16 cellular contexts compared by ENCODE assay signal in the genomic region with DNA sequence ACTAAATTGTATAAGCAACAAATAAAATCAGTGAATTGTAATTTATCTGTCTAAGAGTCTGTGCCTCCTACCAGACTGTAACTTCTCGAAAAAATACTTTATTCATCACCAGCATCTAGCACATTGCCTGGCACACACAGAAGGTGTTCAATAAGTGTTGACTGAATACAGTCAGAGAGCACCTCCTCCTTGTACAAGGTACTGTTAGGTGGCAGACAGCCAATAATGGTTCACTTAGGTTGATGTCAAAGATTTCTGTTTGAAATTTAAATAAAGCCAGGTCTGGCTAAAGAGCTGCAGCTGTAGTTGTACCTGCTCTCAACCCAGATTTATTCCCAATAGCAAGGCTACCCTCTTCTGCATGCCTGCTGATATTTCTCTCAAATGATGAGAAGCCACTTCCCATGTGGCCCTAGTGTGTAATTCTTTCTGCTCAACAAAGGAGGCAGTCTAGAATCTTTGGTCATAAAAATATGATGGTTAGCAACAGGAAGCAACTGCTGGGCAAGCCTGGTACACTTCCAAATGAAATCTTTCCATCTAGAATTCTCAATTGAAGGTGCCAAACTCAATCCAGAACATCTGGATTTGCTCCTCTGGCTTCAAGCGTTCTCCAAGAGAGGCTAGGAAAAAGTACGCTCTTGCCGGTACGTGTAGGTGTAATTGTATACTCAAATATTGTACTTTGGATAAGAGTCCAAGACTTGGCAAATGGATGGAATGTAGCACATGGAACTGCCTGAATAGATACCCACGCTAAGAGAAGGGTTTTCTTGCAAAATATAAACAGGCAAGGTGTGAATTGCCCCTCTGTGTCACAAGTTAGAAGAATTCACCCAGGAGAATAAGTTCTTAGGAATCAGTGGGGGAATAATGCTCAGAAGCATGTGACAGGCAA.
DNase-seq lines count a peak whose midpoint lies in the region; ATAC-seq and TF ChIP-seq lines count a peak whose summit lies in the region.
"Had no signal": no experiment of that assay in that cellular context is flagged by ENCODE, and none has a peak within 500 bp of the region (broad histone marks: within the 10 kb centered on the region; RNA-seq: fewer than 3 reads in every experiment).

No MANE protein-coding gene starts in this region.

- H3K27ac ChIP-seq in SK-N-MC: 0 out of 2 replicates have a peak overlapping the region, but pooled peaks have one; percentile 23

- no peak for TF ChIP-seq CTCF in mucosa of descending colon (IDR thresholded peaks at IDR 0.05)

- DNase-seq in left ventricle myocardium superior: no peak
- DNase-seq in Right ventricle myocardium inferior (ENCODE audit: missing footprints): no peak
- DNase-seq in SK-N-MC (ENCODE audit: low read depth, low spot score): no peak
- DNase-seq in mucosa of descending colon: no peak
- DNase-seq in activated CD8-positive, alpha-beta memory T cell treated with anti-CD3 and anti-CD28 coated beads, Interleukin-2, amount 50 U/mL, for 4 hours: no peak
- no peak for DNase-seq in stimulated activated CD4-positive, alpha-beta T cell treated with anti-CD3 and anti-CD28 coated beads, Interleukin-4, amount 100 ng/mL, for 4 hours
- DNase-seq in cortex of kidney (lab: John Stamatoyannopoulos, UW): no peak
- DNase-seq: ACHN; activated CD4-positive, alpha-beta T cell treated with anti-CD3 and anti-CD28 coated beads for 4 hours; foreskin melanocyte; mesenchymal stem cell; NCI-H2081 treated with DMSO at 0.1 percent for 48 hours; NCI-H82; SHP77; stimulated activated CD4-positive, alpha-beta T cell treated with anti-CD3 and anti-CD28 coated beads, Interleukin-12 subunit alpha, Interleukin-12 subunit beta, amount 100 ng/mL, for 4 hours had no signal

- ATAC-seq in left ventricle myocardium superior: peak; percentile 22
- ATAC-seq in Right ventricle myocardium inferior: no peak
- ATAC-seq in mucosa of descending colon: peak; percentile 48
- ATAC-seq in HG03354 (IDR thresholded peaks at IDR 0.05; ENCODE audit: poor library complexity, severe bottlenecking, unreplicated experiment): no peak

- peaks cover 3% of the 10 kb centered on the region for H3K4me1 ChIP-seq in mucosa of descending colon (ENCODE audit: low read depth)

- H3K36me3 ChIP-seq in SK-N-MC (ENCODE audit: insufficient read depth, low read length): peaks cover 16% of the 10 kb centered on the region; the same call in 1 of the 2 replicates
- no peaks in the 10 kb centered on the region for H3K36me3 ChIP-seq in mucosa of descending colon (ENCODE audit: low read depth)

- H3K4me3 ChIP-seq in SK-N-MC (no peak overlapping the region), mucosa of descending colon (no peak overlapping the region)

- no peaks in the 10 kb centered on the region for H3K9me3 ChIP-seq in SK-N-MC (ENCODE audit: low read depth, low read length)
- no peaks in the 10 kb centered on the region for H3K9me3 ChIP-seq in mucosa of descending colon

- no peak overlapping the region for H3K9ac ChIP-seq in SK-N-MC (ENCODE audit: insufficient read length)

- intact Hi-C loops in left ventricle myocardium superior (cut with micrococcal nuclease) (no loop called here), Right ventricle myocardium inferior (cut with DNase I) (no loop called here), mucosa of descending colon (cut with DNase I, micrococcal nuclease) (no loop called here)

Comparison
In these comparisons a context has a peak if more than half of its experiments do, and no peak if none do; other contexts are left out.
1. ATAC-seq: peak in left ventricle myocardium superior (single experiment) and mucosa of descending colon (single experiment); none in Right ventricle myocardium inferior (single experiment) and HG03354 (single experiment).